Comparison of ENCODE assay signal across 14 cellular contexts in the genomic region with DNA sequence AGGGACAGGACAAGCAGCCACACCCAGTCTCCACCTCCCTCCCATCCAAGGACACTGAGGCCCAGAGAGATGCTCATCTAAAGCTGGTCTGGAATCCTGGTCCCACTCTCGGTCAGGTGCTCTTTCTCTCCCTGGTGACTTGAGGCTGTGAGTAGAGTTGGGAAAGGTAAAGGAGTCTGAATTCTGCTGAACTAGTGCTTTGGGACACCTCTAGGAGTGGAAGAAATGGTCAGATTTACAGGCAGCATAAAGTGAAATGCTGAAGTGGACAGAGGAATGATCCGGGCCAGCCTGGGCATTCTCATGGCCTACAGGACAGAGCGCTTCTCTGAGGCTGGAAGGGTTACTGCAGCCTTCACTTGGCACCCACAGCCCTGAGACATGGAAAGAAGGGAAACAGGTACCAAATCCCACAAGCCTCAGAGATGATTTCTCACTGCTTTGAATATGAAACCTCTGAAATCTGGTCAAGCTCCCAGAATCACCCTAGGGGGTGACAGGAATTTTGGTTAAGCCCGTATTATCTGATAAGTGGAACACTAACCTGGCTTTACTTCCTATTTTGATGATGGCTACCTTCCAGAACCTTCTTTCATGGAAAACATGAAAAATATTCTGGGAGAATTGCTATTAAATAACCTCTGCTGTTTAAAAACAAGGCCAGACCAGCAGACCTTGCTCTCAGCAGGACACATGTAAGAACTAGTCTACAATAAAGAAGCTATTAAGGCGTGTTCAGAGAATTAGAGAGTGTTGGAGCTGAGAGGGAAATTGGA.
DNase-seq lines count a peak whose midpoint lies in the region; ATAC-seq, FAIRE-seq and TF ChIP-seq lines count a peak whose summit lies in the region.
"Had no signal": no experiment of that assay in that cellular context is flagged by ENCODE, and none has a peak within 500 bp of the region (broad histone marks: within the 10 kb centered on the region; RNA-seq: fewer than 3 reads in every experiment).

No MANE protein-coding gene starts in this region.

- WGBS in esophagus, 2 donors, result 51 to 61% methylated on average over 5 of the region's 5 CpGs
- 95% methylated on average over 5 of the region's 5 CpGs for WGBS in thymus

- no peaks in the 10 kb centered on the region for H3F3A ChIP-seq in GM23338 (replicated peaks; ENCODE audit: low read depth)

- no peak overlapping the region for H3K4me3 ChIP-seq in Peyer's patch
- no peak overlapping the region for H3K4me3 ChIP-seq in esophagus (ENCODE audit: low read depth in 1 of 2, low read length in 2 of 2)
- no peak overlapping the region for H3K4me3 ChIP-seq in naive thymus-derived CD4-positive, alpha-beta T cell (ENCODE audit: low read length)
- H3K4me3 ChIP-seq in thymus (ENCODE audit: low read length), result no peak overlapping the region
- no peak overlapping the region for H3K4me3 ChIP-seq in GM23338

- H3K4me3 Mint-ChIP-seq in naive thymus-derived CD4-positive, alpha-beta T cell, result no peak overlapping the region
- no peak overlapping the region for H3K4me3 Mint-ChIP-seq in GM23338
- H3K4me3 Mint-ChIP-seq: activated naive CD8-positive, alpha-beta T cell treated with anti-CD3 and anti-CD28 coated beads for 36 hours; T-helper 1 cell treated with Interleukin-12 subunit alpha and Interleukin-12 subunit beta and Interleukin-4 antibody, amounts not matched to agents 30 μg/mL and 1 μg/mL, for 36 hours had no signal

- H3K27ac ChIP-seq in Peyer's patch (peak overlapping the region in 3 of 4 donors; percentile 42 to 63 (median 54)), esophagus (ENCODE audit: low read depth in 2 of 2, low read length in 1 of 2) (peak overlapping the region; percentile 88 to 94), thymus (ENCODE audit: low read depth) (peak overlapping the region; percentile 48), GM23338 (ENCODE audit: low read depth) (no peak overlapping the region)
- no peak overlapping the region for H3K27ac ChIP-seq in naive thymus-derived CD4-positive, alpha-beta T cell (ENCODE audit: low read depth, low read length)

- peaks cover 25 to 83% (median 67%) of the 10 kb centered on the region in 7 donors for H3K4me1 Mint-ChIP-seq in naive thymus-derived CD4-positive, alpha-beta T cell
- H3K4me1 Mint-ChIP-seq in GM23338, result peaks cover 12% of the 10 kb centered on the region

- POLR2A ChIA-PET in naive thymus-derived CD4-positive, alpha-beta T cell (lab: Charles Lee), result interaction anchor here (1.0 kb wide), 1 partner anchor 272 kb away, joined by 3 read pairs; no protein-coding TSS in a partner anchor

- H3K27me3 ChIP-seq in Peyer's patch (no peaks in the 10 kb centered on the region), esophagus (ENCODE audit: control insufficient read depth in 1 of 2, insufficient read depth in 2 of 2, low read length in 2 of 2) (no peaks in the 10 kb centered on the region), thymus (ENCODE audit: control insufficient read depth, insufficient read depth) (no peaks in the 10 kb centered on the region), GM23338 (ENCODE audit: insufficient read depth) (no peaks in the 10 kb centered on the region)
- H3K27me3 ChIP-seq in naive thymus-derived CD4-positive, alpha-beta T cell (ENCODE audit: control insufficient read depth in 2 of 2, insufficient read depth in 2 of 2, low read length in 2 of 2), result no peaks in the 10 kb centered on the region

- H2AFZ ChIP-seq in GM23338, result no peak overlapping the region

- ATAC-seq in naive thymus-derived CD4-positive, alpha-beta T cell, result no peak
- ATAC-seq in GM23338 (no peak; the same call in 1 of the 3 replicates), GM18861 (IDR thresholded peaks at IDR 0.05; ENCODE audit: unreplicated experiment) (no peak)

- CTCF ChIA-PET in naive thymus-derived CD4-positive, alpha-beta T cell (lab: Charles Lee), result no interaction called here

- H3K9me3 ChIP-seq in Peyer's patch (no peaks in the 10 kb centered on the region), esophagus (ENCODE audit: control insufficient read depth in 2 of 2, insufficient read depth in 1 of 2, low read depth in 1 of 2, low read length in 1 of 2) (no peaks in the 10 kb centered on the region), thymus (ENCODE audit: control insufficient read depth) (no peaks in the 10 kb centered on the region)
- no peaks in the 10 kb centered on the region for H3K9me3 ChIP-seq in naive thymus-derived CD4-positive, alpha-beta T cell (ENCODE audit: control insufficient read depth in 2 of 3, low read length in 3 of 3)

- no peak for TF ChIP-seq CTCF in Peyer's patch (IDR thresholded peaks at IDR 0.05)
- no peak; a peak in 1 of 4 replicates for TF ChIP-seq CTCF in GM23338 (conservative IDR thresholded peaks at IDR 0.05; ENCODE audit: low read depth in 2 of 2)

- H3K27ac Mint-ChIP-seq in naive thymus-derived CD4-positive, alpha-beta T cell, result peak overlapping the region in 6 of 9 donors; percentile 3 to 53 (median 26)
- no peak overlapping the region for H3K27ac Mint-ChIP-seq in GM23338
- H3K27ac Mint-ChIP-seq: T-helper 1 cell treated with Interleukin-12 subunit alpha and Interleukin-12 subunit beta and Interleukin-4 antibody, amounts not matched to agents 30 μg/mL and 1 μg/mL, for 36 hours had no signal

- H3K36me3 ChIP-seq in Peyer's patch, result no peaks in the 10 kb centered on the region
- H3K36me3 ChIP-seq in esophagus (ENCODE audit: control insufficient read depth in 2 of 2, insufficient read depth in 2 of 2, low read length in 1 of 2), result no peaks in the 10 kb centered on the region
- H3K36me3 ChIP-seq in naive thymus-derived CD4-positive, alpha-beta T cell (ENCODE audit: control insufficient read depth in 2 of 3, insufficient read depth in 3 of 3, low read length in 3 of 3), result no peaks in the 10 kb centered on the region
- no peaks in the 10 kb centered on the region for H3K36me3 ChIP-seq in thymus (ENCODE audit: control insufficient read depth, insufficient read depth)
- H3K36me3 ChIP-seq in GM23338 (ENCODE audit: insufficient read depth), result no peaks in the 10 kb centered on the region

- DNase-seq in Peyer's patch, result no peak
- no peak for DNase-seq in naive thymus-derived CD4-positive, alpha-beta T cell
- DNase-seq in NCI-H1105 (lab: John Stamatoyannopoulos, UW), result no peak
- no peak for DNase-seq in GM23338 (ENCODE audit: low spot score)
- no peak for DNase-seq in frontal cortex (ENCODE audit: low spot score in 2 of 2)
- DNase-seq: activated naive CD8-positive, alpha-beta T cell treated with anti-CD3 and anti-CD28 coated beads for 36 hours; effector CD8-positive, alpha-beta T cell; HCEC 1CT; KG1; NCI-H2029 had no signal

- peaks cover 0 to 36% (median 19%) of the 10 kb centered on the region in 4 donors for H3K4me1 ChIP-seq in Peyer's patch
- peaks cover 6 to 25% of the 10 kb centered on the region in 2 donors for H3K4me1 ChIP-seq in esophagus (ENCODE audit: control insufficient read depth in 2 of 2, insufficient read depth in 2 of 2, low read length in 1 of 2)
- H3K4me1 ChIP-seq in naive thymus-derived CD4-positive, alpha-beta T cell (ENCODE audit: control insufficient read depth in 2 of 2, insufficient read depth in 2 of 2, low read length in 2 of 2), result peaks cover 23 to 45% of the 10 kb centered on the region in 2 donors
- H3K4me1 ChIP-seq in thymus (ENCODE audit: control insufficient read depth, insufficient read depth, low read length), result peaks cover 26% of the 10 kb centered on the region
- no peaks in the 10 kb centered on the region for H3K4me1 ChIP-seq in GM23338 (ENCODE audit: insufficient read depth)

- intact Hi-C loops in naive thymus-derived CD4-positive, alpha-beta T cell (cut with micrococcal nuclease), result no loop called here

- H4K20me1 ChIP-seq in GM23338 (replicated peaks; ENCODE audit: insufficient read depth), result no peaks in the 10 kb centered on the region

- no peak for TF ChIP-seq POLR2A in Peyer's patch (IDR thresholded peaks at IDR 0.05)

- H3K4me2 ChIP-seq in GM23338, result no peak overlapping the region

- H3K79me2 ChIP-seq in GM23338 (replicated peaks; ENCODE audit: insufficient read depth), result no peaks in the 10 kb centered on the region

- no peak for FAIRE-seq in frontal cortex (lab: Jason Lieb, UNC)

- no peaks in the 10 kb centered on the region for H3K9me3 Mint-ChIP-seq in naive thymus-derived CD4-positive, alpha-beta T cell
- no peaks in the 10 kb centered on the region for H3K9me3 Mint-ChIP-seq in GM23338
- H3K9me3 Mint-ChIP-seq: activated naive CD8-positive, alpha-beta T cell treated with anti-CD3 and anti-CD28 coated beads for 36 hours; T-helper 1 cell treated with Interleukin-12 subunit alpha and Interleukin-12 subunit beta and Interleukin-4 antibody, amounts not matched to agents 30 μg/mL and 1 μg/mL, for 36 hours had no signal

- H3K9me2 ChIP-seq in GM23338 (ENCODE audit: insufficient read depth), result peaks cover 3% of the 10 kb centered on the region; the same call in 1 of the 2 replicates

- H3K27me3 Mint-ChIP-seq in naive thymus-derived CD4-positive, alpha-beta T cell, result no peaks in the 10 kb centered on the region
- no peaks in the 10 kb centered on the region for H3K27me3 Mint-ChIP-seq in GM23338 (ENCODE audit: insufficient read depth, low read depth, poor library complexity)
- H3K27me3 Mint-ChIP-seq: activated naive CD8-positive, alpha-beta T cell treated with anti-CD3 and anti-CD28 coated beads for 36 hours had no signal

- H3K36me3 Mint-ChIP-seq in naive thymus-derived CD4-positive, alpha-beta T cell, result peaks cover 0 to 2% (median 0%) of the 10 kb centered on the region in 5 donors
- no peaks in the 10 kb centered on the region for H3K36me3 Mint-ChIP-seq in GM23338 (ENCODE audit: low read depth)
- H3K36me3 Mint-ChIP-seq: activated naive CD8-positive, alpha-beta T cell treated with anti-CD3 and anti-CD28 coated beads for 36 hours had no signal

TF ChIP-seq in GM23338, 12 proteins besides CTCF, POLR2A, EP300 and RAD21 (continues in another document):
- TF ChIP-seq, protein P1, sequence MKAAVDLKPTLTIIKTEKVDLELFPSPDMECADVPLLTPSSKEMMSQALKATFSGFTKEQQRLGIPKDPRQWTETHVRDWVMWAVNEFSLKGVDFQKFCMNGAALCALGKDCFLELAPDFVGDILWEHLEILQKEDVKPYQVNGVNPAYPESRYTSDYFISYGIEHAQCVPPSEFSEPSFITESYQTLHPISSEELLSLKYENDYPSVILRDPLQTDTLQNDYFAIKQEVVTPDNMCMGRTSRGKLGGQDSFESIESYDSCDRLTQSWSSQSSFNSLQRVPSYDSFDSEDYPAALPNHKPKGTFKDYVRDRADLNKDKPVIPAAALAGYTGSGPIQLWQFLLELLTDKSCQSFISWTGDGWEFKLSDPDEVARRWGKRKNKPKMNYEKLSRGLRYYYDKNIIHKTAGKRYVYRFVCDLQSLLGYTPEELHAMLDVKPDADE (IDR thresholded peaks at IDR 0.05), result no peak
- TF ChIP-seq EZH2 (IDR thresholded peaks at IDR 0.05; ENCODE audit: low read depth, unreplicated experiment) (no peak), ZNF331 (CRISPR knock-in tag; IDR thresholded peaks at IDR 0.05; ENCODE audit: low read depth) (no peak)

Comparison
In these comparisons a context has a peak if more than half of its experiments do, and no peak if none do; other contexts are left out.
1. H3K27ac ChIP-seq: peak in Peyer's patch (3 of 4), esophagus (2 of 2) and thymus (single experiment); none in naive thymus-derived CD4-positive, alpha-beta T cell (single experiment) and GM23338 (single experiment).